ENCODE assay signal across 23 cellular contexts in genomic region chr12:15962760-15963159, GRCh38. TPM values are rescaled to one million over a fixed set of nuclear protein-coding genes. Genes with fewer than 3 reads are reported as not detected.
A peak's percentile ranks its signal among the peaks of the same experiment; 100 is the strongest.
DNase-seq lines count a peak whose midpoint lies in the region; ATAC-seq and TF ChIP-seq lines count a peak whose summit lies in the region.
"Had no signal": no experiment of that assay in that cellular context is flagged by ENCODE, and none has a peak within 500 bp of the region (broad histone marks: within the 10 kb centered on the region; RNA-seq: fewer than 3 reads in every experiment).

No MANE protein-coding gene starts in this region.

- TF ChIP-seq CTCF in epithelial cell of esophagus (IDR thresholded peaks at IDR 0.05; ENCODE audit: insufficient read depth, low read depth, low read length, missing control alignments) (no peak), omental fat pad (IDR thresholded peaks at IDR 0.05) (no peak), left ventricle myocardium inferior (IDR thresholded peaks at IDR 0.05; ENCODE audit: borderline replicate concordance) (no peak)

- intact Hi-C loops in left ventricle myocardium inferior (cut with micrococcal nuclease): no loop called here

- H3K4me1 ChIP-seq in left ventricle myocardium inferior: no peaks in the 10 kb centered on the region
- H3K4me1 ChIP-seq: heart right ventricle had no signal

- H3K4me3 ChIP-seq in epithelial cell of esophagus (ENCODE audit: low read length): no peak overlapping the region
- no peak overlapping the region for H3K4me3 ChIP-seq in left ventricle myocardium inferior
- H3K4me3 ChIP-seq: esophagus squamous epithelium, heart right ventricle, skin epidermis had no signal

- DNase-seq in Caki2 (ENCODE audit: low read depth) (peak; percentile 72), HT1080 (ENCODE audit: low read depth) (peak; percentile 42), epithelial cell of esophagus (ENCODE audit: low read depth) (peak; percentile 95), left lobe of liver (ENCODE audit: low spot score) (no peak), NCI-H345 (lab: John Stamatoyannopoulos, UW) (no peak), omental fat pad (ENCODE audit: low spot score) (no peak), left ventricle myocardium inferior (no peak)
- DNase-seq: activated CD8-positive, alpha-beta memory T cell treated with anti-CD3 and anti-CD28 coated beads, Interleukin-2, amount 50 U/mL, for 48 hours; activated effector memory CD4-positive, alpha-beta T cell treated with Interleukin-2 at 50 U/mL for 16 hours; amniotic stem cell; esophagus squamous epithelium; heart right ventricle; Kasumi-1; NCI-H1105 treated with DMSO at 0.1 percent for 48 hours; NCI-H2081 treated with DMSO at 0.1 percent for 48 hours; NCI-H510A; SHP77; stimulated activated CD4-positive, alpha-beta T cell treated with anti-CD3 and anti-CD28 coated beads, Interleukin-4, amount 100 ng/mL, for 1 hour; T-helper 1 cell had no signal

- no peaks in the 10 kb centered on the region for H3K27me3 ChIP-seq in left ventricle myocardium inferior (ENCODE audit: low read depth)
- H3K27me3 ChIP-seq: esophagus squamous epithelium, heart right ventricle had no signal

- peak; percentile 19 for ATAC-seq in left lobe of liver
- no peak for ATAC-seq in omental fat pad (ENCODE audit: low FRiP score)
- ATAC-seq in GM18502 (IDR thresholded peaks at IDR 0.05; ENCODE audit: poor library complexity, unreplicated experiment): no peak
- ATAC-seq: heart right ventricle; natural killer cell treated with Interleukin-12 subunit alpha and Interleukin-12 subunit beta and Interleukin-15 and Interleukin-18, amount 100 ng/mL, for 72 hours had no signal

- in situ Hi-C loops in Caki2 (cut with HindIII; ENCODE audit: low pct_unique_long_range_greater_than_20kb, low sequenced_read_pairs): no loop called here

- H3K36me3 ChIP-seq in left ventricle myocardium inferior: peaks cover 62% of the 10 kb centered on the region

- no peak overlapping the region for H3K27ac ChIP-seq in left ventricle myocardium inferior (replicated peaks)
- H3K27ac ChIP-seq: C4-2B, heart right ventricle had no signal

- no peaks in the 10 kb centered on the region for H3K9me3 ChIP-seq in left ventricle myocardium inferior (replicated peaks)
- H3K9me3 ChIP-seq: esophagus squamous epithelium, heart right ventricle had no signal

RNA-seq across cellular contexts. Expression of gene DERA, which starts 51.6 kb away (rescaled TPM):
- 87.0 and 107 TPM in 2 replicates for total RNA-seq in Caki2 (2014; rRNA removed; shearing (Covaris generic); ENCODE audit: low replicate concordance)
- total RNA-seq in HT1080 (2014; rRNA removed; shearing (Covaris generic)): 33.7 and 50.8 TPM in 2 replicates
- polyA plus RNA-seq in HT1080 (2015; cell fraction: cytosol; rRNA removed): 51.6 and 52.5 TPM in 2 replicates
- polyA plus RNA-seq in HT1080 (2015; cell fraction: nucleus; rRNA removed): 24.2 and 25.7 TPM in 2 replicates
- total RNA-seq in left lobe of liver (38.4 TPM), omental fat pad (10 to 100 TPM; 28.8 to 47.6 (median 33.9) TPM), left ventricle myocardium inferior (20.2 TPM)

Comparison
In these comparisons a context has a peak if more than half of its experiments do, and no peak if none do; other contexts are left out.
1. DNase-seq: peak in Caki2 (single experiment), HT1080 (single experiment) and epithelial cell of esophagus (single experiment); none in left lobe of liver (single experiment), NCI-H345 (single experiment), omental fat pad (single experiment) and left ventricle myocardium inferior (single experiment).